ENCODE assay signal across 17 cellular contexts in the genomic region with DNA sequence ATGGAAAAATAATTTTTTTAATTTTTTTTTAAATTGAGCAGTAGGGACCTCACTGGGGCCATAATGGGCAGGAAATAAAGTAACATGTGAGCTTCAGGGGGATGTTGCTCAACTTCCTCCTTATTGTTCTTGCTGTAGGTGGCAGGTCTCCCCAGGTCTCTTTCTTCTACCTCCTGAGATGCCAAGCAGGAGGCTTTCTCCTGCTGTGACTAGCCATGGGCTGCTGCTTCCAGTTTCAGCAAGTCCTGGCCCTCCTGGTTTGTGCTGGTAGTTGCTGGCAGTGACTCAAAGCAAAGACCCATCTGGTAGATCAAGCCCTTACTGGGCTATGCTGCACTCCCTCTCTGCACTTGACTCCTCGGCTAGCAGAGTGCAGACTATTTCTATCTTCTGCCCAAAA. TPM values are rescaled to one million over a fixed set of nuclear protein-coding genes. Genes with fewer than 3 reads are reported as not detected.
A peak's percentile ranks its signal among the peaks of the same experiment; 100 is the strongest.
DNase-seq lines count a peak whose midpoint lies in the region; ATAC-seq and TF ChIP-seq lines count a peak whose summit lies in the region.
"Had no signal": no experiment of that assay in that cellular context is flagged by ENCODE, and none has a peak within 500 bp of the region (broad histone marks: within the 10 kb centered on the region; RNA-seq: fewer than 3 reads in every experiment).

No MANE protein-coding gene starts in this region.

- ATAC-seq in GM21723 (IDR thresholded peaks at IDR 0.05; ENCODE audit: unreplicated experiment) = no peak

- H3K14ac ChIP-seq in neuronal stem cell (ENCODE audit: low read length) = no peak overlapping the region

- H3K79me1 ChIP-seq in neuronal stem cell (ENCODE audit: low read depth, low read length) = no peaks in the 10 kb centered on the region

- no peak overlapping the region for H2AK5ac ChIP-seq in neuronal stem cell (ENCODE audit: low read depth, low read length)

- H3K4me1 ChIP-seq in neuronal stem cell (ENCODE audit: control insufficient read depth in 2 of 2, insufficient read depth in 1 of 2, low read depth in 1 of 2, low read length in 2 of 2) (peaks cover 0 to 3% of the 10 kb centered on the region in 2 donors), ascending aorta (no peaks in the 10 kb centered on the region)
- H3K4me1 ChIP-seq: tibial nerve had no signal

- no peak for TF ChIP-seq CTCF in ascending aorta (IDR thresholded peaks at IDR 0.05)

- H3K18ac ChIP-seq in neuronal stem cell (ENCODE audit: low read length) = no peak overlapping the region

- no CpG with 5 or more reads among the region's 1 CpG for WGBS in neuronal stem cell (ENCODE audit: extremely low coverage in 2 of 2, insufficient read length in 2 of 2, insufficient replicate concordance in 1 of 2), 2 donors

- no peak overlapping the region for H3K4me2 ChIP-seq in neuronal stem cell (ENCODE audit: insufficient read depth, low read length, poor library complexity, severe bottlenecking)

- peak; percentile 35 for DNase-seq in DMS53 (lab: John Stamatoyannopoulos, UW)
- no peak for DNase-seq in DMS53 treated with DMSO at 0.1 percent for 48 hours (lab: John Stamatoyannopoulos, UW; ENCODE audit: unreplicated experiment)
- DNase-seq in NOMO-1 treated with DMSO at 0.1 percent for 48 hours (lab: John Stamatoyannopoulos, UW; ENCODE audit: unreplicated experiment) = peak; percentile 77
- peak; percentile 82 for DNase-seq in dermis blood vessel endothelial cell
- no peak for DNase-seq in neuronal stem cell (ENCODE audit: low spot score)
- no peak for DNase-seq in NCI-H1694 treated with DMSO at 0.1 percent for 48 hours (lab: John Stamatoyannopoulos, UW)
- DNase-seq in ascending aorta (ENCODE audit: low spot score in 2 of 2) = no peak
- DNase-seq: 8988T; activated CD4-positive, alpha-beta T cell treated with anti-CD3 and anti-CD28 coated beads for 48 hours; activated gamma-delta T cell treated with Interleukin-2 at 50 U/mL for 16 hours; hypothalamus; OCI-M1 had no signal

- no peak overlapping the region for H3K4me3 ChIP-seq in neuronal stem cell (ENCODE audit: low read length in 2 of 2)
- no peak overlapping the region for H3K4me3 ChIP-seq in ascending aorta
- H3K4me3 ChIP-seq: cardiac muscle cell, tibial nerve had no signal

- no peak overlapping the region for H2BK5ac ChIP-seq in neuronal stem cell (ENCODE audit: low read length)

- intact Hi-C loops in ascending aorta (cut with DNase I) = no loop called here

- H3K27ac ChIP-seq in neuronal stem cell (replicated peaks; ENCODE audit: low read length) (no peak overlapping the region), ascending aorta (no peak overlapping the region)
- H3K27ac ChIP-seq: cardiac muscle cell had no signal

- H3K9me3 ChIP-seq in neuronal stem cell (replicated peaks in 1 of 2; ENCODE audit: control insufficient read depth in 2 of 2, insufficient read depth in 1 of 2, low read depth in 1 of 2, low read length in 2 of 2) = no peaks in the 10 kb centered on the region
- no peaks in the 10 kb centered on the region for H3K9me3 ChIP-seq in ascending aorta
- H3K9me3 ChIP-seq: tibial nerve had no signal

- H3K23ac ChIP-seq in neuronal stem cell (ENCODE audit: low read depth, low read length, poor library complexity) = no peak overlapping the region

- H3K36me3 ChIP-seq in neuronal stem cell (replicated peaks in 1 of 2; ENCODE audit: control insufficient read depth in 2 of 2, insufficient read depth in 2 of 2, low read length in 2 of 2) (no peaks in the 10 kb centered on the region), ascending aorta (no peaks in the 10 kb centered on the region)
- H3K36me3 ChIP-seq: cardiac muscle cell, tibial nerve had no signal

- H2BK15ac ChIP-seq in neuronal stem cell (ENCODE audit: low read length) = no peak overlapping the region

- H3K27me3 ChIP-seq in neuronal stem cell (ENCODE audit: control insufficient read depth in 3 of 3, insufficient read depth in 3 of 3, low read depth in 1 of 3, low read length in 3 of 3) (no peaks in the 10 kb centered on the region), ascending aorta (no peaks in the 10 kb centered on the region)
- H3K27me3 ChIP-seq: cardiac muscle cell, tibial nerve had no signal

- no peak overlapping the region for H3K9ac ChIP-seq in neuronal stem cell (ENCODE audit: low read depth, low read length, poor library complexity)

- H3K4ac ChIP-seq in neuronal stem cell (ENCODE audit: low read length) = no peak overlapping the region

- H2BK120ac ChIP-seq in neuronal stem cell (ENCODE audit: low read depth, low read length) = no peak overlapping the region

- no peak overlapping the region for H4K8ac ChIP-seq in neuronal stem cell (ENCODE audit: low read depth, low read length)

- H2BK12ac ChIP-seq in neuronal stem cell (ENCODE audit: low read length) = no peak overlapping the region

- H4K91ac ChIP-seq in neuronal stem cell (ENCODE audit: low read depth, low read length, poor library complexity) = no peak overlapping the region

- H2AFZ ChIP-seq in neuronal stem cell (ENCODE audit: low read length) = peak overlapping the region; percentile 68

RNA-seq across cellular contexts. Expression of gene DPEP2NB, which starts 2.3 kb away (rescaled TPM):
- total RNA-seq in dermis blood vessel endothelial cell (not detected in 2 replicates), ascending aorta (not detected)
- not detected for polyA plus RNA-seq in neuronal stem cell (2013, experiment 1 of 2)
- polyA plus RNA-seq in neuronal stem cell (2013, experiment 2 of 2) = not detected
- total RNA-seq: cardiac muscle cell; osteocyte; T-helper 1 cell treated with Interleukin-12 subunit alpha and Interleukin-12 subunit beta and Interleukin-4 antibody, amounts not matched to agents 30 ng/mL and 1 ng/mL, for 36 hours; tibial nerve had no signal
- polyA plus RNA-seq: cardiac muscle cell had no signal

RNA-seq across cellular contexts. Expression of gene DDX28, which starts 9.6 kb away (rescaled TPM):
- 15.1 and 19.5 TPM in 2 replicates for total RNA-seq in dermis blood vessel endothelial cell
- polyA plus RNA-seq in neuronal stem cell (2013, experiment 1 of 2) = 5.3 TPM
- polyA plus RNA-seq in neuronal stem cell (2013, experiment 2 of 2) = 5.0 TPM
- 3.0 TPM for total RNA-seq in ascending aorta

RNA-seq across cellular contexts. Expression of gene DUS2, which starts 9.6 kb away (rescaled TPM):
- total RNA-seq in dermis blood vessel endothelial cell (26.4 and 34.9 TPM in 2 replicates), ascending aorta (7.6 TPM)
- 7.8 TPM for polyA plus RNA-seq in neuronal stem cell (2013, experiment 1 of 2)
- 7.5 TPM for polyA plus RNA-seq in neuronal stem cell (2013, experiment 2 of 2)

RNA-seq across cellular contexts. Expression of gene DPEP2, which starts 14.2 kb away (rescaled TPM):
- total RNA-seq in dermis blood vessel endothelial cell = 2.9 and 3.7 TPM in 2 replicates
- polyA plus RNA-seq in neuronal stem cell (2013, experiment 1 of 2) = not detected
- not detected for polyA plus RNA-seq in neuronal stem cell (2013, experiment 2 of 2)
- 1.1 TPM for total RNA-seq in ascending aorta
- total RNA-seq: cardiac muscle cell, osteocyte had no signal
- polyA plus RNA-seq: cardiac muscle cell had no signal

RNA-seq across cellular contexts. Expression of gene DPEP3, which starts 33.1 kb away (rescaled TPM):
- total RNA-seq in dermis blood vessel endothelial cell = not detected in 2 replicates
- polyA plus RNA-seq in neuronal stem cell (2013, experiment 1 of 2) = 0.56 TPM
- polyA plus RNA-seq in neuronal stem cell (2013, experiment 2 of 2) = 0.29 TPM
- not detected for total RNA-seq in ascending aorta
- total RNA-seq: cardiac muscle cell, osteocyte had no signal

Comparison
In these comparisons a context has a peak if more than half of its experiments do, and no peak if none do; other contexts are left out.
1. DNase-seq: peak in DMS53 (single experiment), NOMO-1 treated with DMSO at 0.1 percent for 48 hours (single experiment) and dermis blood vessel endothelial cell (single experiment); none in DMS53 treated with DMSO at 0.1 percent for 48 hours (single experiment), neuronal stem cell (single experiment), NCI-H1694 treated with DMSO at 0.1 percent for 48 hours (single experiment) and ascending aorta (0 of 2).